In the genomic region with DNA sequence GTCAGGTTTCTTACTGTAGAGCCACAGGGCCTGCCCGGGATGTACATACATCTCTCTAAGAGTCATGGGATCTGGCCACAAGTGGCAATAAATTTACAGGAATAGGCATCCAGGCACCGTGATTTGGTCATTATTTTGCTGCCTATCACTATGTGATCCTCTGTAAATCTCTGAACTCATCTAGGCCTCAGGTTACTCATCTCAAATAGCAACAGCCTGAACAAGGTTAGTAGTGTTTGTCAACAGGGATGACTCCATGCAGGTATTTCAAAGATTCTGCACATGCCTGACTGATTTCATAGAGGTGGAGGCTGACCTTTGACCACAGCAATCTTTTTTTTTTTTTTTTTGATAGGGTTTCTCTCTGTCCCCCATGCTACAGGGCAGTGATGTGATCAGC, we compare ENCODE assay signal across 1 cellular context.
TF ChIP-seq lines count a peak whose summit lies in the region.

No MANE protein-coding gene starts in this region.

TF ChIP-seq in HepG2, 621 proteins besides CTCF, POLR2A, EP300 and RAD21 (continued from another document and continues in another):
- TF ChIP-seq, protein P1, sequence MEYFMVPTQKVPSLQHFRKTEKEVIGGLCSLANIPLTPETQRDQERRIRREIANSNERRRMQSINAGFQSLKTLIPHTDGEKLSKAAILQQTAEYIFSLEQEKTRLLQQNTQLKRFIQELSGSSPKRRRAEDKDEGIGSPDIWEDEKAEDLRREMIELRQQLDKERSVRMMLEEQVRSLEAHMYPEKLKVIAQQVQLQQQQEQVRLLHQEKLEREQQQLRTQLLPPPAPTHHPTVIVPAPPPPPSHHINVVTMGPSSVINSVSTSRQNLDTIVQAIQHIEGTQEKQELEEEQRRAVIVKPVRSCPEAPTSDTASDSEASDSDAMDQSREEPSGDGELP (IDR thresholded peaks at IDR 0.05; ENCODE audit: borderline replicate concordance, low read depth), result no peak
- TF ChIP-seq, protein P2, sequence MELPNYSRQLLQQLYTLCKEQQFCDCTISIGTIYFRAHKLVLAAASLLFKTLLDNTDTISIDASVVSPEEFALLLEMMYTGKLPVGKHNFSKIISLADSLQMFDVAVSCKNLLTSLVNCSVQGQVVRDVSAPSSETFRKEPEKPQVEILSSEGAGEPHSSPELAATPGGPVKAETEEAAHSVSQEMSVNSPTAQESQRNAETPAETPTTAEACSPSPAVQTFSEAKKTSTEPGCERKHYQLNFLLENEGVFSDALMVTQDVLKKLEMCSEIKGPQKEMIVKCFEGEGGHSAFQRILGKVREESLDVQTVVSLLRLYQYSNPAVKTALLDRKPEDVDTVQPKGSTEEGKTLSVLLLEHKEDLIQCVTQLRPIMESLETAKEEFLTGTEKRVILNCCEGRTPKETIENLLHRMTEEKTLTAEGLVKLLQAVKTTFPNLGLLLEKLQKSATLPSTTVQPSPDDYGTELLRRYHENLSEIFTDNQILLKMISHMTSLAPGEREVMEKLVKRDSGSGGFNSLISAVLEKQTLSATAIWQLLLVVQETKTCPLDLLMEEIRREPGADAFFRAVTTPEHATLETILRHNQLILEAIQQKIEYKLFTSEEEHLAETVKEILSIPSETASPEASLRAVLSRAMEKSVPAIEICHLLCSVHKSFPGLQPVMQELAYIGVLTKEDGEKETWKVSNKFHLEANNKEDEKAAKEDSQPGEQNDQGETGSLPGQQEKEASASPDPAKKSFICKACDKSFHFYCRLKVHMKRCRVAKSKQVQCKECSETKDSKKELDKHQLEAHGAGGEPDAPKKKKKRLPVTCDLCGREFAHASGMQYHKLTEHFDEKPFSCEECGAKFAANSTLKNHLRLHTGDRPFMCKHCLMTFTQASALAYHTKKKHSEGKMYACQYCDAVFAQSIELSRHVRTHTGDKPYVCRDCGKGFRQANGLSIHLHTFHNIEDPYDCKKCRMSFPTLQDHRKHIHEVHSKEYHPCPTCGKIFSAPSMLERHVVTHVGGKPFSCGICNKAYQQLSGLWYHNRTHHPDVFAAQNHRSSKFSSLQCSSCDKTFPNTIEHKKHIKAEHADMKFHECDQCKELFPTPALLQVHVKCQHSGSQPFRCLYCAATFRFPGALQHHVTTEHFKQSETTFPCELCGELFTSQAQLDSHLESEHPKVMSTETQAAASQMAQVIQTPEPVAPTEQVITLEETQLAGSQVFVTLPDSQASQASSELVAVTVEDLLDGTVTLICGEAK (IDR thresholded peaks at IDR 0.05), result no peak
- TF ChIP-seq, protein P2 (CRISPR knock-in tag; IDR thresholded peaks at IDR 0.05), result no peak
- peak; percentile 51; the same call in 1 of the 2 replicates for TF ChIP-seq NR2C2 (CRISPR knock-in tag; IDR thresholded peaks at IDR 0.05; ENCODE audit: borderline replicate concordance)
- TF ChIP-seq, protein P3, sequence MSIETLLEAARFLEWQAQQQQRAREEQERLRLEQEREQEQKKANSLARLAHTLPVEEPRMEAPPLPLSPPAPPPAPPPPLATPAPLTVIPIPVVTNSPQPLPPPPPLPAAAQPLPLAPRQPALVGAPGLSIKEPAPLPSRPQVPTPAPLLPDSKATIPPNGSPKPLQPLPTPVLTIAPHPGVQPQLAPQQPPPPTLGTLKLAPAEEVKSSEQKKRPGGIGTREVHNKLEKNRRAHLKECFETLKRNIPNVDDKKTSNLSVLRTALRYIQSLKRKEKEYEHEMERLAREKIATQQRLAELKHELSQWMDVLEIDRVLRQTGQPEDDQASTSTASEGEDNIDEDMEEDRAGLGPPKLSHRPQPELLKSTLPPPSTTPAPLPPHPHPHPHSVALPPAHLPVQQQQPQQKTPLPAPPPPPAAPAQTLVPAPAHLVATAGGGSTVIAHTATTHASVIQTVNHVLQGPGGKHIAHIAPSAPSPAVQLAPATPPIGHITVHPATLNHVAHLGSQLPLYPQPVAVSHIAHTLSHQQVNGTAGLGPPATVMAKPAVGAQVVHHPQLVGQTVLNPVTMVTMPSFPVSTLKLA (IDR thresholded peaks at IDR 0.05), result peak; percentile 38
- TF ChIP-seq FOXP1 (IDR thresholded peaks at IDR 0.05), result peak; percentile 85
- TF ChIP-seq FOXP1 (CRISPR knock-in tag; IDR thresholded peaks at IDR 0.05), result peak; percentile 86
- peak; percentile 39; the same call in 1 of the 2 replicates for TF ChIP-seq ZFX (CRISPR knock-in tag; IDR thresholded peaks at IDR 0.05; ENCODE audit: low read depth)
- TF ChIP-seq, protein P4, sequence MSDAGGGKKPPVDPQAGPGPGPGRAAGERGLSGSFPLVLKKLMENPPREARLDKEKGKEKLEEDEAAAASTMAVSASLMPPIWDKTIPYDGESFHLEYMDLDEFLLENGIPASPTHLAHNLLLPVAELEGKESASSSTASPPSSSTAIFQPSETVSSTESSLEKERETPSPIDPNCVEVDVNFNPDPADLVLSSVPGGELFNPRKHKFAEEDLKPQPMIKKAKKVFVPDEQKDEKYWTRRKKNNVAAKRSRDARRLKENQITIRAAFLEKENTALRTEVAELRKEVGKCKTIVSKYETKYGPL (CRISPR knock-in tag; IDR thresholded peaks at IDR 0.05), result no peak
- no peak for TF ChIP-seq ZMAT3 (CRISPR knock-in tag; conservative IDR thresholded peaks at IDR 0.05)
- peak; percentile 34 for TF ChIP-seq CEBPG (CRISPR knock-in tag; IDR thresholded peaks at IDR 0.05)
- TF ChIP-seq ZNF496 (CRISPR knock-in tag; IDR thresholded peaks at IDR 0.05; ENCODE audit: insufficient replicate concordance), result no peak
- TF ChIP-seq, protein P5, sequence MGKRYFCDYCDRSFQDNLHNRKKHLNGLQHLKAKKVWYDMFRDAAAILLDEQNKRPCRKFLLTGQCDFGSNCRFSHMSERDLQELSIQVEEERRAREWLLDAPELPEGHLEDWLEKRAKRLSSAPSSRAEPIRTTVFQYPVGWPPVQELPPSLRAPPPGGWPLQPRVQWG (CRISPR knock-in tag; IDR thresholded peaks at IDR 0.05; ENCODE audit: borderline replicate concordance, low read depth), result no peak
- TF ChIP-seq KMT2A (CRISPR knock-in tag; IDR thresholded peaks at IDR 0.05), result no peak
- no peak for TF ChIP-seq ARHGAP35 (CRISPR knock-in tag; IDR thresholded peaks at IDR 0.05; ENCODE audit: borderline replicate concordance)
- no peak for TF ChIP-seq CBX2 (IDR thresholded peaks at IDR 0.05; ENCODE audit: low read depth, low read length)
- no peak for TF ChIP-seq CBX2 (CRISPR knock-in tag; IDR thresholded peaks at IDR 0.05; ENCODE audit: low read depth)
- TF ChIP-seq RFX1 (IDR thresholded peaks at IDR 0.05), result 0 out of 2 replicates have a peak, but pooled peaks have one; percentile 18
- no peak for TF ChIP-seq ZNF34 (CRISPR knock-in tag; IDR thresholded peaks at IDR 0.05; ENCODE audit: borderline replicate concordance)
- TF ChIP-seq, protein P6, sequence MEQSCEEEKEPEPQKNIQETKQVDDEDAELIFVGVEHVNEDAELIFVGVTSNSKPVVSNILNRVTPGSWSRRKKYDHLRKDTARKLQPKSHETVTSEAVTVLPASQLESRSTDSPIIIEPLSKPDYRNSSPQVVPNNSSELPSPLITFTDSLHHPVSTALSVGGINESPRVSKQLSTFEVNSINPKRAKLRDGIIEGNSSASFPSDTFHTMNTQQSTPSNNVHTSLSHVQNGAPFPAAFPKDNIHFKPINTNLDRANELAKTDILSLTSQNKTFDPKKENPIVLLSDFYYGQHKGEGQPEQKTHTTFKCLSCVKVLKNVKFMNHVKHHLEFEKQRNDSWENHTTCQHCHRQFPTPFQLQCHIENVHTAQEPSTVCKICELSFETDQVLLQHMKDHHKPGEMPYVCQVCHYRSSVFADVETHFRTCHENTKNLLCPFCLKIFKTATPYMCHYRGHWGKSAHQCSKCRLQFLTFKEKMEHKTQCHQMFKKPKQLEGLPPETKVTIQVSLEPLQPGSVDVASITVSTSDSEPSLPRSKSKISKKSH (CRISPR knock-in tag; IDR thresholded peaks at IDR 0.05; ENCODE audit: borderline replicate concordance), result no peak
- no peak for TF ChIP-seq ZNF883 (CRISPR knock-in tag; IDR thresholded peaks at IDR 0.05; ENCODE audit: not compliant biosample characterization)
- no peak for TF ChIP-seq ZSCAN21 (CRISPR knock-in tag; IDR thresholded peaks at IDR 0.05; ENCODE audit: borderline replicate concordance)
- no peak for TF ChIP-seq HNRNPL (IDR thresholded peaks at IDR 0.05; ENCODE audit: low read depth, low read length)
- TF ChIP-seq FOXC1 (CRISPR knock-in tag; IDR thresholded peaks at IDR 0.05; ENCODE audit: borderline replicate concordance), result no peak
- no peak for TF ChIP-seq HIVEP1 (CRISPR knock-in tag; IDR thresholded peaks at IDR 0.05)
- no peak for TF ChIP-seq ZSCAN29 (CRISPR knock-in tag; conservative IDR thresholded peaks at IDR 0.05)
- no peak for TF ChIP-seq ZNF337 (CRISPR knock-in tag; IDR thresholded peaks at IDR 0.05; ENCODE audit: borderline replicate concordance, low read depth)
- TF ChIP-seq, protein P7, sequence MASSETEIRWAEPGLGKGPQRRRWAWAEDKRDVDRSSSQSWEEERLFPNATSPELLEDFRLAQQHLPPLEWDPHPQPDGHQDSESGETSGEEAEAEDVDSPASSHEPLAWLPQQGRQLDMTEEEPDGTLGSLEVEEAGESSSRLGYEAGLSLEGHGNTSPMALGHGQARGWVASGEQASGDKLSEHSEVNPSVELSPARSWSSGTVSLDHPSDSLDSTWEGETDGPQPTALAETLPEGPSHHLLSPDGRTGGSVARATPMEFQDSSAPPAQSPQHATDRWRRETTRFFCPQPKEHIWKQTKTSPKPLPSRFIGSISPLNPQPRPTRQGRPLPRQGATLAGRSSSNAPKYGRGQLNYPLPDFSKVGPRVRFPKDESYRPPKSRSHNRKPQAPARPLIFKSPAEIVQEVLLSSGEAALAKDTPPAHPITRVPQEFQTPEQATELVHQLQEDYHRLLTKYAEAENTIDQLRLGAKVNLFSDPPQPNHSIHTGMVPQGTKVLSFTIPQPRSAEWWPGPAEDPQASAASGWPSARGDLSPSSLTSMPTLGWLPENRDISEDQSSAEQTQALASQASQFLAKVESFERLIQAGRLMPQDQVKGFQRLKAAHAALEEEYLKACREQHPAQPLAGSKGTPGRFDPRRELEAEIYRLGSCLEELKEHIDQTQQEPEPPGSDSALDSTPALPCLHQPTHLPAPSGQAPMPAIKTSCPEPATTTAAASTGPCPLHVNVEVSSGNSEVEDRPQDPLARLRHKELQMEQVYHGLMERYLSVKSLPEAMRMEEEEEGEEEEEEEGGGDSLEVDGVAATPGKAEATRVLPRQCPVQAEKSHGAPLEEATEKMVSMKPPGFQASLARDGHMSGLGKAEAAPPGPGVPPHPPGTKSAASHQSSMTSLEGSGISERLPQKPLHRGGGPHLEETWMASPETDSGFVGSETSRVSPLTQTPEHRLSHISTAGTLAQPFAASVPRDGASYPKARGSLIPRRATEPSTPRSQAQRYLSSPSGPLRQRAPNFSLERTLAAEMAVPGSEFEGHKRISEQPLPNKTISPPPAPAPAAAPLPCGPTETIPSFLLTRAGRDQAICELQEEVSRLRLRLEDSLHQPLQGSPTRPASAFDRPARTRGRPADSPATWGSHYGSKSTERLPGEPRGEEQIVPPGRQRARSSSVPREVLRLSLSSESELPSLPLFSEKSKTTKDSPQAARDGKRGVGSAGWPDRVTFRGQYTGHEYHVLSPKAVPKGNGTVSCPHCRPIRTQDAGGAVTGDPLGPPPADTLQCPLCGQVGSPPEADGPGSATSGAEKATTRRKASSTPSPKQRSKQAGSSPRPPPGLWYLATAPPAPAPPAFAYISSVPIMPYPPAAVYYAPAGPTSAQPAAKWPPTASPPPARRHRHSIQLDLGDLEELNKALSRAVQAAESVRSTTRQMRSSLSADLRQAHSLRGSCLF (CRISPR knock-in tag; IDR thresholded peaks at IDR 0.05; ENCODE audit: borderline replicate concordance), result no peak
- no peak for TF ChIP-seq FOXM1 (CRISPR knock-in tag; IDR thresholded peaks at IDR 0.05)
- TF ChIP-seq ZNF546 (CRISPR knock-in tag; conservative IDR thresholded peaks at IDR 0.05), result no peak
- TF ChIP-seq TBX2 (CRISPR knock-in tag; IDR thresholded peaks at IDR 0.05; ENCODE audit: borderline replicate concordance), result no peak
- no peak for TF ChIP-seq ZKSCAN5 (CRISPR knock-in tag; IDR thresholded peaks at IDR 0.05)
- TF ChIP-seq ZNF446 (CRISPR knock-in tag; IDR thresholded peaks at IDR 0.05), result no peak
- TF ChIP-seq EED (CRISPR knock-in tag; IDR thresholded peaks at IDR 0.05), result no peak
- TF ChIP-seq KLF11 (CRISPR knock-in tag; IDR thresholded peaks at IDR 0.05), result no peak
- no peak for TF ChIP-seq HDAC1 (CRISPR knock-in tag; IDR thresholded peaks at IDR 0.05)
- no peak for TF ChIP-seq NCOA1 (CRISPR knock-in tag; IDR thresholded peaks at IDR 0.05)
- TF ChIP-seq ZNF24 (IDR thresholded peaks at IDR 0.05), result no peak
